ENCODE assay signal across 23 cellular contexts in genomic region chr19:1159864-1160595, GRCh38.
"Had no signal": no experiment of that assay in that cellular context is flagged by ENCODE, and none has a peak within 500 bp of the region (broad histone marks: within the 10 kb centered on the region; RNA-seq: fewer than 3 reads in every experiment).

No MANE protein-coding gene starts in this region.

- H3K27me3 ChIP-seq: brain microvascular endothelial cell, dorsolateral prefrontal cortex, upper lobe of right lung had no signal

- H3K27ac ChIP-seq: brain microvascular endothelial cell, dorsolateral prefrontal cortex, thoracic aorta, upper lobe of right lung, WERI-Rb-1 had no signal

- ATAC-seq: activated CD8-positive, alpha-beta T cell treated with anti-CD3 and anti-CD28 coated beads, Interleukin-2, amount 10 ng/mL, durations not matched to agents 7 days and 5 days; left colon; mucosa of descending colon; T-cell; upper lobe of right lung had no signal

- H3K4me3 Mint-ChIP-seq: activated CD8-positive, alpha-beta T cell treated with anti-CD3 and anti-CD28 coated beads, Interleukin-2, amount 10 ng/mL, durations not matched to agents 7 days and 5 days; activated T-helper 1 cell treated with anti-CD3 and anti-CD28 coated beads, Interleukin-12 subunit alpha, Interleukin-12 subunit beta, Interleukin-2, Interleukin-4 antibody, amounts not matched to agents 30 ng/mL and 10 ng/mL and 1 ng/mL, durations not matched to agents 14 hours and 24 hours and 36 hours; nephron progenitor cell; T-cell; T-helper 2 cell treated with Interferon-gamma antibody and Interleukin-4, amounts not matched to agents 5 μg/mL and 100 μg/mL, for 36 hours had no signal

- H3K36me3 ChIP-seq: brain microvascular endothelial cell, thoracic aorta, upper lobe of right lung, WERI-Rb-1 had no signal

- H3K9me3 Mint-ChIP-seq: activated T-helper 1 cell treated with anti-CD3 and anti-CD28 coated beads, Interleukin-12 subunit alpha, Interleukin-12 subunit beta, Interleukin-2, Interleukin-4 antibody, amounts not matched to agents 30 ng/mL and 10 ng/mL and 1 ng/mL, durations not matched to agents 14 hours and 24 hours and 36 hours; nephron progenitor cell; T-cell; T-helper 2 cell treated with Interferon-gamma antibody and Interleukin-4, amounts not matched to agents 5 μg/mL and 100 μg/mL, for 36 hours had no signal

- H3K4me3 ChIP-seq: dorsolateral prefrontal cortex, mucosa of descending colon, thoracic aorta, upper lobe of right lung had no signal

- H3K9me3 ChIP-seq: mucosa of descending colon, thoracic aorta, upper lobe of right lung had no signal

- H3K27ac Mint-ChIP-seq: activated CD8-positive, alpha-beta T cell treated with anti-CD3 and anti-CD28 coated beads, Interleukin-2, amount 10 ng/mL, durations not matched to agents 7 days and 5 days; activated T-helper 1 cell treated with anti-CD3 and anti-CD28 coated beads, Interleukin-12 subunit alpha, Interleukin-12 subunit beta, Interleukin-2, Interleukin-4 antibody, amounts not matched to agents 30 ng/mL and 10 ng/mL and 1 ng/mL, durations not matched to agents 14 hours and 24 hours and 36 hours; nephron progenitor cell; T-cell; T-helper 2 cell treated with Interferon-gamma antibody and Interleukin-4, amounts not matched to agents 5 μg/mL and 100 μg/mL, for 36 hours had no signal

- H3K36me3 Mint-ChIP-seq: T-cell had no signal

- DNase-seq: activated CD4-positive, alpha-beta T cell treated with anti-CD3 and anti-CD28 coated beads for 1 hour; activated CD4-positive, alpha-beta T cell treated with anti-CD3 and anti-CD28 coated beads, Interleukin-2, amount 50 U/mL, for 1 hour; activated CD8-positive, alpha-beta T cell treated with anti-CD3 and anti-CD28 coated beads, Interleukin-2, amount 10 ng/mL, durations not matched to agents 7 days and 5 days; activated gamma-delta T cell; activated naive CD4-positive, alpha-beta T cell treated with anti-CD3 and anti-CD28 coated beads, Interleukin-2, amount 50 U/mL, for 16 hours; aorta; brain microvascular endothelial cell; caudate nucleus; dorsolateral prefrontal cortex; left colon; mesendoderm; mucosa of descending colon; nephron progenitor cell; occipital lobe; stimulated activated CD4-positive, alpha-beta T cell treated with anti-CD3 and anti-CD28 coated beads, Interleukin-4, amount 100 ng/mL, for 24 hours; stimulated activated naive CD4-positive, alpha-beta T cell treated with Interleukin-2 at 50 U/mL for 16 hours; T-cell; WERI-Rb-1 had no signal

- H3K27me3 Mint-ChIP-seq: progenitor cell of endocrine pancreas, T-cell had no signal
